20 cellular contexts compared by ENCODE assay signal in genomic region chr11:46286789-46287188, GRCh38. TPM values are rescaled to one million over a fixed set of nuclear protein-coding genes. Genes with fewer than 3 reads are reported as not detected.
DNase-seq lines count a peak whose midpoint lies in the region; TF ChIP-seq lines count a peak whose summit lies in the region.
"Had no signal": no experiment of that assay in that cellular context is flagged by ENCODE, and none has a peak within 500 bp of the region (broad histone marks: within the 10 kb centered on the region; RNA-seq: fewer than 3 reads in every experiment).

No MANE protein-coding gene starts in this region.

- DNase-seq in GM12865 (ENCODE audit: low read depth) (peak; percentile 58), hepatocyte (ENCODE audit: low spot score) (no peak), NCI-H1092 (lab: John Stamatoyannopoulos, UW) (no peak), HPDE6-E6E7 (ENCODE audit: extremely low spot score) (no peak), COLO668 (lab: John Stamatoyannopoulos, UW; ENCODE audit: unreplicated experiment) (no peak)
- no peak for DNase-seq in activated CD4-positive, alpha-beta T cell treated with anti-CD3 and anti-CD28 coated beads for 1 hour
- DNase-seq: Calu3; CD4-positive, alpha-beta memory T cell; DMS153; H9; KG1; NCI-H1105; NCI-H2029 treated with DMSO at 0.1 percent for 48 hours; NCI-H446; NCI-H526; PC-3; SHP77; T-helper 2 cell had no signal

- peak overlapping the region; percentile 56 for H3K4me2 ChIP-seq in OCI-LY3 (ENCODE audit: low read length)
- no peak overlapping the region for H3K4me2 ChIP-seq in hepatocyte

- H4K20me1 ChIP-seq in OCI-LY3 (ENCODE audit: insufficient read depth, low read length) (no peaks in the 10 kb centered on the region), hepatocyte (ENCODE audit: insufficient read depth, poor library complexity, severe bottlenecking) (peaks cover 14% of the 10 kb centered on the region)

- 70% methylated on average over 5 of the region's 5 CpGs for WGBS in hepatocyte (ENCODE audit: low lambda C conversion rate, missing lambda C conversion rate)

- H3K27me3 ChIP-seq in OCI-LY3 (ENCODE audit: low read depth, low read length) (peaks cover 13% of the 10 kb centered on the region; the same call in 1 of the 2 replicates), hepatocyte (no peaks in the 10 kb centered on the region)

- TF ChIP-seq CTCF in GM12865 (IDR thresholded peaks at IDR 0.05; ENCODE audit: insufficient read depth, low read depth, low read length, missing control alignments) = no peak
- TF ChIP-seq CTCF in OCI-LY3 (IDR thresholded peaks at IDR 0.05; ENCODE audit: low read depth, low read length) = no peak
- TF ChIP-seq CTCF in hepatocyte (IDR thresholded peaks at IDR 0.05; ENCODE audit: poor library complexity) = no peak

- no peaks in the 10 kb centered on the region for H3K9me2 ChIP-seq in hepatocyte (replicated peaks; ENCODE audit: insufficient read depth)

- H3K36me3 ChIP-seq in OCI-LY3 (replicated peaks; ENCODE audit: low read depth, low read length) (no peaks in the 10 kb centered on the region), hepatocyte (replicated peaks; ENCODE audit: insufficient read depth, low read depth) (no peaks in the 10 kb centered on the region)

- no peak overlapping the region for H2AFZ ChIP-seq in OCI-LY3 (ENCODE audit: low read depth, low read length)
- no peak overlapping the region for H2AFZ ChIP-seq in hepatocyte

- no peaks in the 10 kb centered on the region for H3K9me3 ChIP-seq in OCI-LY3 (ENCODE audit: insufficient read depth, low read length)
- H3K9me3 ChIP-seq in hepatocyte (ENCODE audit: low read depth) = no peaks in the 10 kb centered on the region

- H3K9ac ChIP-seq in OCI-LY3 (ENCODE audit: low read length) = no peak overlapping the region

- H3K27ac ChIP-seq in OCI-LY3 (ENCODE audit: low read length) (no peak overlapping the region), hepatocyte (peak overlapping the region; percentile 6)
- H3K27ac ChIP-seq: HL-60 had no signal

- H3K79me2 ChIP-seq in OCI-LY3 (ENCODE audit: low read length) (no peaks in the 10 kb centered on the region), hepatocyte (peaks cover 90% of the 10 kb centered on the region)

- H3K4me1 ChIP-seq in OCI-LY3 (ENCODE audit: low read length) = peaks cover 18% of the 10 kb centered on the region
- H3K4me1 ChIP-seq in hepatocyte (ENCODE audit: insufficient read depth) = peaks cover 33% of the 10 kb centered on the region

- H3K4me3 ChIP-seq in GM12865 (ENCODE audit: low read depth, low read length) (no peak overlapping the region), OCI-LY3 (ENCODE audit: low read length) (no peak overlapping the region), hepatocyte (no peak overlapping the region)

RNA-seq across cellular contexts. Expression of gene CREB3L1, which starts 9.3 kb away (rescaled TPM):
- total RNA-seq in hepatocyte = 20.3 and 22.9 TPM in 2 replicates
- 275 and 276 TPM in 2 replicates for polyA plus RNA-seq in hepatocyte
- total RNA-seq: Calu3; CD4-positive, alpha-beta memory T cell had no signal
- polyA plus RNA-seq: CD4-positive, alpha-beta memory T cell had no signal
